Comparison of ENCODE assay signal across 8 cellular contexts in the genomic region with DNA sequence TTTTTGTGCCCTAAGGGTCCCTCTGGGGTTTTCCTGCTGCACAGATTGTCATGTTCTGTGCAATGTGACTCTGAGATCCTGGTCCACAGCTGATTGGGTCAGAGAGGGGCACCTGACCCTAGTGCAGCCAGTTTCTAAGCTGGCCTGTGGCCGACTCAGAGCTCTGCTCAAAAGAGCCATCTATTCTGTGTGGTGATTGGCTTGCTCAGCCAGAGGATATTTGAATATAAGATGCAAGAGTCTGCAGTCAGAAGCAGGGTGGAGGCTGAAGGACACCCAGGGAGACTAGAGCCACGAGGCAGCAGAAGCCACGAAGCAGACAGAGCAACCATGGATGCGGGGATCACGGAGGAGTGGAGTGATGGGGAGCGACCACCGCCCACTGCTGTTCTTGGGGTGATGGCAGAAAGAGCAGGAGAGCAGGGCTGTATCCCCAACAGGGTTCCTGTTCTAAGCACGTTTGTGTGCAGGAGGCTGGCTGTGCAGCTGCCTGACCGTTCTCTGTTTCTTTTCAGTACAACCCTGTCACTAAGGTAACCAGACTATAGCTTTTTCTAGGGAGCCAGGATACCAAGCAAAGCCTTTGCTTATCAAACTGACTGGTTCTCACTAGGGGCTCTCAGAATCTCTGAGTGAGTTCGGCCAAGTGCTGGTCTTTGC. TPM values are rescaled to one million over a fixed set of nuclear protein-coding genes. Genes with fewer than 3 reads are reported as not detected.
DNase-seq lines count a peak whose midpoint lies in the region; ATAC-seq and TF ChIP-seq lines count a peak whose summit lies in the region.

No MANE protein-coding gene starts in this region.

- intact Hi-C loops in heart right ventricle (cut with DNase I) = no loop called here

- H3K27ac ChIP-seq in heart right ventricle (peak overlapping the region in 2 of 10 donors; percentile 19 to 40), stomach smooth muscle (ENCODE audit: low read length) (peak overlapping the region; percentile 78)

- peak; percentile 33 for DNase-seq in GM10266 (ENCODE audit: extremely low spot score)
- peak; percentile 52 for DNase-seq in RKO (ENCODE audit: low spot score)
- DNase-seq in heart right ventricle = no peak
- no peak for DNase-seq in A172 (ENCODE audit: low spot score)

- ATAC-seq in HG02763 (IDR thresholded peaks at IDR 0.05; ENCODE audit: unreplicated experiment) (peak; percentile 51), heart right ventricle (peak; percentile 81 to 91 (median 87)), GM21526 (IDR thresholded peaks at IDR 0.05; ENCODE audit: low FRiP score, unreplicated experiment) (no peak), GM19395 (IDR thresholded peaks at IDR 0.05; ENCODE audit: unreplicated experiment) (no peak)

- TF ChIP-seq CTCF in GM10266 (IDR thresholded peaks at IDR 0.05; ENCODE audit: control insufficient read depth, insufficient read depth, low read depth, missing control alignments) (no peak), heart right ventricle (IDR thresholded peaks at IDR 0.05) (no peak)

- 57 to 66% methylated on average over 10 of the region's 10 CpGs for WGBS in heart right ventricle, 2 donors

- H3K9ac ChIP-seq in stomach smooth muscle (ENCODE audit: low read length in 2 of 2) = peak overlapping the region in 1 of 2 donors; percentile 47

- no peaks in the 10 kb centered on the region for H3K27me3 ChIP-seq in heart right ventricle
- no peaks in the 10 kb centered on the region for H3K27me3 ChIP-seq in stomach smooth muscle (ENCODE audit: control insufficient read depth in 1 of 2, insufficient read depth in 2 of 2, low read length in 2 of 2)

- H3K9me3 ChIP-seq in heart right ventricle = no peaks in the 10 kb centered on the region
- no peaks in the 10 kb centered on the region for H3K9me3 ChIP-seq in stomach smooth muscle (ENCODE audit: control insufficient read depth in 2 of 2, low read length in 2 of 2)

- H3K4me3 ChIP-seq in heart right ventricle (no peak overlapping the region), stomach smooth muscle (ENCODE audit: low read length in 2 of 2) (peak overlapping the region in 1 of 2 donors; percentile 47)

- H3K4me1 ChIP-seq in heart right ventricle (peaks cover 0 to 17% (median 11%) of the 10 kb centered on the region in 9 donors), stomach smooth muscle (ENCODE audit: control insufficient read depth, insufficient read depth, low read length) (peaks cover 31% of the 10 kb centered on the region)

- H3K36me3 ChIP-seq in heart right ventricle = no peaks in the 10 kb centered on the region
- H3K36me3 ChIP-seq in stomach smooth muscle (ENCODE audit: control insufficient read depth in 2 of 2, insufficient read depth in 2 of 2, low read length in 2 of 2) = no peaks in the 10 kb centered on the region

RNA-seq across cellular contexts. Expression of gene RHEB, which starts 19.5 kb away (rescaled TPM):
- total RNA-seq in heart right ventricle = 100 to 1,000 TPM in 8 of 10 donors, 10 to 100 TPM in 2; 87.0 to 166 (median 104) TPM
- 100 to 1,000 TPM in 1 of 2 donors, 10 to 100 TPM in 1; 56.0 to 174 TPM for polyA plus RNA-seq in heart right ventricle
- 247 and 273 TPM in 2 replicates for total RNA-seq in A172 (2014; rRNA removed; shearing (Covaris generic))

Comparison
In these comparisons a context has a peak if more than half of its experiments do, and no peak if none do; other contexts are left out.
1. DNase-seq: peak in GM10266 (single experiment) and RKO (single experiment); none in heart right ventricle (0 of 2) and A172 (single experiment).
2. ATAC-seq: peak in HG02763 (single experiment) and heart right ventricle (8 of 8); none in GM21526 (single experiment) and GM19395 (single experiment).